ENCODE assay signal across 8 cellular contexts in the genomic region with DNA sequence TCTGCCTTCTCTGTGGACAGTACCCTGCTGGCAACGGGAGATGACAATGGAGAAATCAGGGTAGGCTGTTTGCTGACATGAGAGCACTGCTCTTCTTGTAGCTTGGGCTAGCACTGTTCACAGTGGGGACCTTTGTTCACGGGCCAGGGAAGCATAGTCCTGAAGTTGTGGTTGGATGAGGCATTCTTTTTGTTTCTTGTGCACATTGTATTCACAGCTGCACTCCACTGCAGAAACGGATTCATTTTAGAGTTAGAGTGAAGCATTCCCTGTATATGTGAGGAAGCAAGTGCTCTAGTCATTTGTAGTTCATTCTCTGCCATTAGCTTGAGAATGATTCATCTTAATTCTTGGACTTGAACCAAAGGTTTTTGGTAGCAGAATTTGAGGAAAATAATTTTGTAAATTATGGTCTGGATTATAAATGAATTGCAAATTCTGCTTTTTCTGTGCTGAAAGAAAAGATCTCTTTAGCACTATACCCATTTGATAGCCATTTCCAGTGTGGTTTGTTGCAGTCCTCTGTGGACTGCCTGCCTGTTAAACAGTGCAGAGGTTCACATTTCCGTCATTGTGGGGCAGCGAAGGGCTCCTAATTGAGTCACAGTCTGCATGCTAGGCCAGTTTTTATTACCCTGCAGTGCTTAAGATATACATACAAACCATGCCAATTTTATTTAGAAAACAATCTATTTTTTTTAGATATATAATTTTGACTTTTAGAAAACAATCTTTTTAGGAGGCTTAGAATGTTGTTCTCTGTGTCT.
DNase-seq lines count a peak whose midpoint lies in the region; ATAC-seq, FAIRE-seq and TF ChIP-seq lines count a peak whose summit lies in the region.

No MANE protein-coding gene starts in this region.

- ATAC-seq in HG03280 (IDR thresholded peaks at IDR 0.05; ENCODE audit: unreplicated experiment): peak; percentile 65

- peak; percentile 72 for DNase-seq in Daoy (ENCODE audit: low read depth)
- peak; percentile 28 for DNase-seq in GM19239 (ENCODE audit: insufficient read length, low spot score)
- peak; percentile 38 for DNase-seq in NCI-H748 treated with DMSO at 0.1 percent for 48 hours (lab: John Stamatoyannopoulos, UW)
- peak in 44 of 56 donors; percentile 21 to 88 (median 56) for DNase-seq in amygdala (lab: John Stamatoyannopoulos, UW)
- DNase-seq in iPS-NIHi11 (ENCODE audit: low spot score): peak; percentile 78
- peak; percentile 80 for DNase-seq in stimulated activated CD8-positive, alpha-beta memory T cell treated with anti-CD3 and anti-CD28 coated beads, Interleukin-4, amount 100 ng/mL, for 48 hours
- DNase-seq in coronary artery (ENCODE audit: low spot score): no peak

- H3K4me3 ChIP-seq in coronary artery: no peak overlapping the region

- H3K27ac ChIP-seq in coronary artery: no peak overlapping the region

- no peak for TF ChIP-seq CTCF in coronary artery (IDR thresholded peaks at IDR 0.05)

- peak; percentile 78 for FAIRE-seq in GM19239 (lab: Jason Lieb, UNC)
